ENCODE assay signal across 10 cellular contexts in genomic region chr6:113755449-113756289, GRCh38.
DNase-seq lines count a peak whose midpoint lies in the region; ATAC-seq, FAIRE-seq and TF ChIP-seq lines count a peak whose summit lies in the region.
"Had no signal": no experiment of that assay in that cellular context is flagged by ENCODE, and none has a peak within 500 bp of the region (broad histone marks: within the 10 kb centered on the region; RNA-seq: fewer than 3 reads in every experiment).

No MANE protein-coding gene starts in this region.

- no peak overlapping the region for H3K9ac ChIP-seq in KMS-11

- TF ChIP-seq POLR2A in breast epithelium (IDR thresholded peaks at IDR 0.05) = no peak

- no peaks in the 10 kb centered on the region for H4K20me1 ChIP-seq in DOHH2 (ENCODE audit: control insufficient read depth, insufficient read depth, low read depth, low read length)
- H4K20me1 ChIP-seq in KMS-11 (ENCODE audit: insufficient read depth) = no peaks in the 10 kb centered on the region

- intact Hi-C loops in breast epithelium (cut with DNase I; ENCODE audit: low total_unique reads) = no loop called here

- H3K79me2 ChIP-seq in DOHH2 (ENCODE audit: control insufficient read depth, low read length) = no peaks in the 10 kb centered on the region
- H3K79me2 ChIP-seq in KMS-11 (ENCODE audit: insufficient read depth, low read depth) = no peaks in the 10 kb centered on the region

- TF ChIP-seq CTCF in DOHH2 (IDR thresholded peaks at IDR 0.05; ENCODE audit: low read depth, low read length, poor library complexity, severe bottlenecking) = no peak
- no peak for TF ChIP-seq CTCF in KMS-11 (conservative IDR thresholded peaks at IDR 0.05; ENCODE audit: low read depth, low read length)
- no peak for TF ChIP-seq CTCF in breast epithelium (IDR thresholded peaks at IDR 0.05)

- no peak for FAIRE-seq in RCC 7860 (lab: Jason Lieb, UNC)

- H3K27me3 ChIP-seq in DOHH2 (ENCODE audit: control insufficient read depth, low read length) (no peaks in the 10 kb centered on the region; the same call in 1 of the 2 replicates), KMS-11 (ENCODE audit: insufficient read depth, low read depth) (no peaks in the 10 kb centered on the region), breast epithelium (no peaks in the 10 kb centered on the region)
- H3K27me3 ChIP-seq: SJSA1 had no signal

- H3K4me1 ChIP-seq in DOHH2 (ENCODE audit: control insufficient read depth, low read length) = peaks cover 11% of the 10 kb centered on the region
- H3K4me1 ChIP-seq in KMS-11 (ENCODE audit: low read depth, poor library complexity, severe bottlenecking) = peaks cover 15% of the 10 kb centered on the region
- H3K4me1 ChIP-seq in breast epithelium = no peaks in the 10 kb centered on the region
- H3K4me1 ChIP-seq: SJSA1 had no signal

- no peaks in the 10 kb centered on the region for H3K9me2 ChIP-seq in DOHH2 (replicated peaks; ENCODE audit: control insufficient read depth, low read length)

- ATAC-seq in GM19328 (IDR thresholded peaks at IDR 0.05; ENCODE audit: unreplicated experiment) (peak; percentile 77), HG02852 (IDR thresholded peaks at IDR 0.05; ENCODE audit: unreplicated experiment) (peak; percentile 88)
- ATAC-seq: left lobe of liver had no signal

- peak overlapping the region; percentile 34; the same call in 1 of the 2 replicates for H2AFZ ChIP-seq in KMS-11 (ENCODE audit: low read depth)

- no peaks in the 10 kb centered on the region for H3K36me3 ChIP-seq in DOHH2 (ENCODE audit: control insufficient read depth, low read length)
- no peaks in the 10 kb centered on the region for H3K36me3 ChIP-seq in KMS-11 (ENCODE audit: insufficient read depth)
- no peaks in the 10 kb centered on the region for H3K36me3 ChIP-seq in breast epithelium
- H3K36me3 ChIP-seq: SJSA1 had no signal

- H3K27ac ChIP-seq in DOHH2 (ENCODE audit: low read depth, low read length) = no peak overlapping the region
- H3K27ac ChIP-seq in KMS-11 = no peak overlapping the region
- no peak overlapping the region for H3K27ac ChIP-seq in breast epithelium
- H3K27ac ChIP-seq: SJSA1 had no signal

- no peak for DNase-seq in activated CD4-positive, alpha-beta T cell treated with anti-CD3 and anti-CD28 coated beads for 1 hour
- DNase-seq in RCC 7860 (ENCODE audit: low spot score) (no peak), breast epithelium (ENCODE audit: low spot score in 2 of 2) (no peak)
- no peak for DNase-seq in stimulated activated CD4-positive, alpha-beta T cell treated with anti-CD3 and anti-CD28 coated beads, Interleukin-4, amount 100 ng/mL, for 24 hours

- H3K4me3 ChIP-seq in DOHH2 (ENCODE audit: low read length) (no peak overlapping the region), KMS-11 (IDR thresholded peaks at IDR 0.05; ENCODE audit: insufficient read depth, low read depth, low read length) (no peak overlapping the region), breast epithelium (no peak overlapping the region)
- H3K4me3 ChIP-seq: SJSA1 had no signal

- H3F3A ChIP-seq in DOHH2 (ENCODE audit: control insufficient read depth, insufficient read depth) = no peaks in the 10 kb centered on the region

- no peaks in the 10 kb centered on the region for H3K9me3 ChIP-seq in DOHH2 (ENCODE audit: control insufficient read depth, insufficient read depth, low read length)
- H3K9me3 ChIP-seq in breast epithelium = no peaks in the 10 kb centered on the region
- H3K9me3 ChIP-seq: SJSA1 had no signal

- H3K4me2 ChIP-seq in DOHH2 (ENCODE audit: low read length) = peak overlapping the region; percentile 22; the same call in 1 of the 2 replicates
- H3K4me2 ChIP-seq in KMS-11 = peak overlapping the region; percentile 51
